Comparison of ENCODE assay signal across 18 cellular contexts in genomic region chr7:148919859-148920258, GRCh38. TPM values are rescaled to one million over a fixed set of nuclear protein-coding genes. Genes with fewer than 3 reads are reported as not detected.
A peak's percentile ranks its signal among the peaks of the same experiment; 100 is the strongest.
DNase-seq lines count a peak whose midpoint lies in the region; ATAC-seq and TF ChIP-seq lines count a peak whose summit lies in the region.
"Had no signal": no experiment of that assay in that cellular context is flagged by ENCODE, and none has a peak within 500 bp of the region (broad histone marks: within the 10 kb centered on the region; RNA-seq: fewer than 3 reads in every experiment).

No MANE protein-coding gene starts in this region.

- H3K27me3 ChIP-seq in WERI-Rb-1 (ENCODE audit: insufficient read depth, low read depth, severe bottlenecking) (no peaks in the 10 kb centered on the region), tibial artery (no peaks in the 10 kb centered on the region)
- H3K27me3 ChIP-seq: adrenal gland had no signal

- no peak for DNase-seq in WERI-Rb-1
- DNase-seq in tibial artery, result no peak
- no peak for DNase-seq in NCI-H2171 treated with DMSO at 0.1 percent for 48 hours (lab: John Stamatoyannopoulos, UW)
- DNase-seq in posterior vena cava (ENCODE audit: low spot score), result no peak
- DNase-seq: activated CD4-positive, alpha-beta T cell treated with anti-CD3 and anti-CD28 coated beads, Interleukin-2, amount 50 U/mL, for 4 hours; adrenal gland; central memory CD4-positive, alpha-beta T cell; endodermal cell; GM23248; left colon; NCI-H1694 treated with DMSO at 0.1 percent for 48 hours; NCI-H524; stimulated activated CD4-positive, alpha-beta T cell treated with anti-CD3 and anti-CD28 coated beads, Interleukin-4, amount 100 ng/mL, for 24 hours had no signal

- H3K27ac ChIP-seq in WERI-Rb-1, result peak overlapping the region; percentile 42
- H3K27ac ChIP-seq in tibial artery, result no peak overlapping the region
- H3K27ac ChIP-seq: adrenal gland, GM23248, thoracic aorta had no signal

- ATAC-seq in GM18867 (IDR thresholded peaks at IDR 0.05; ENCODE audit: unreplicated experiment) (peak; percentile 89), GM21381 (IDR thresholded peaks at IDR 0.05; ENCODE audit: unreplicated experiment) (peak; percentile 71), HG03025 (IDR thresholded peaks at IDR 0.05; ENCODE audit: low FRiP score, unreplicated experiment) (peak; percentile 68), HG03196 (IDR thresholded peaks at IDR 0.05; ENCODE audit: unreplicated experiment) (no peak)
- ATAC-seq: left colon had no signal

- intact Hi-C loops in tibial artery (cut with DNase I; ENCODE audit: low total_unique reads) (no loop called here), posterior vena cava (cut with DNase I) (no loop called here)

- H3K4me1 ChIP-seq in tibial artery, result peaks cover 0 to 12% (median 1%) of the 10 kb centered on the region in 4 donors

- H3K9me3 ChIP-seq in WERI-Rb-1 (ENCODE audit: severe bottlenecking) (no peaks in the 10 kb centered on the region), tibial artery (no peaks in the 10 kb centered on the region)
- H3K9me3 ChIP-seq: adrenal gland, thoracic aorta had no signal

- H3K4me3 ChIP-seq in WERI-Rb-1 (ENCODE audit: low read depth, low read length), result peak overlapping the region; percentile 10; the same call in 1 of the 2 replicates
- no peak overlapping the region for H3K4me3 ChIP-seq in tibial artery
- H3K4me3 ChIP-seq: adrenal gland, GM23248, thoracic aorta had no signal

- H3K36me3 ChIP-seq in WERI-Rb-1 (no peaks in the 10 kb centered on the region), tibial artery (no peaks in the 10 kb centered on the region)
- H3K36me3 ChIP-seq: adrenal gland, thoracic aorta had no signal

- TF ChIP-seq CTCF in WERI-Rb-1 (IDR thresholded peaks at IDR 0.05; ENCODE audit: low read depth, low read length) (no peak), tibial artery (IDR thresholded peaks at IDR 0.05) (no peak)

RNA-seq across cellular contexts. Expression of gene EZH2, which starts 35.8 kb away (rescaled TPM):
- 1 to 10 TPM; 1.7 to 1.9 TPM for total RNA-seq in posterior vena cava
